ENCODE assay signal across 25 cellular contexts in genomic region chr14:64920465-64920864, GRCh38. TPM values are rescaled to one million over a fixed set of nuclear protein-coding genes. Genes with fewer than 3 reads are reported as not detected.
"Had no signal": no experiment of that assay in that cellular context is flagged by ENCODE, and none has a peak within 500 bp of the region (broad histone marks: within the 10 kb centered on the region; RNA-seq: fewer than 3 reads in every experiment).

No MANE protein-coding gene starts in this region.

- H3K9me3 ChIP-seq: body of pancreas, heart left ventricle, lower lobe of right lung, neutrophil, SJCRH30, transverse colon, vagina had no signal

- H3K4me3 Mint-ChIP-seq: activated B cell treated with CpG ODN at 0.5 μM for 24 hours; activated CD4-positive, alpha-beta T cell treated with anti-CD3 and anti-CD28 coated beads, Interleukin-2, amount 10 ng/mL, durations not matched to agents 7 days and 5 days; effector memory CD8-positive, alpha-beta T cell; immature natural killer cell; stimulated activated naive B cell treated with anti-CD40 and anti-IgM and Interleukin-4, amounts not matched to agents 10 μg/mL and 1 μg/mL and 100 μg/mL, for 72 hours had no signal

- H3K27ac Mint-ChIP-seq: activated B cell treated with CpG ODN at 0.5 μM for 24 hours; activated CD4-positive, alpha-beta T cell treated with anti-CD3 and anti-CD28 coated beads, Interleukin-2, amount 10 ng/mL, durations not matched to agents 7 days and 5 days; effector memory CD8-positive, alpha-beta T cell; stimulated activated naive B cell treated with anti-CD40 and anti-IgM and Interleukin-4, amounts not matched to agents 10 μg/mL and 1 μg/mL and 100 μg/mL, for 72 hours had no signal

- H3K36me3 ChIP-seq: SJCRH30 had no signal

- H3K27me3 ChIP-seq: body of pancreas, heart left ventricle, neutrophil, SJCRH30, transverse colon, vagina had no signal

- FAIRE-seq: TTC549 had no signal

- H3K4me3 ChIP-seq: body of pancreas, heart left ventricle, lower lobe of right lung, SJCRH30, transverse colon, vagina had no signal

- H3K27me3 Mint-ChIP-seq: activated B cell treated with CpG ODN at 0.5 μM for 24 hours; activated CD4-positive, alpha-beta T cell treated with anti-CD3 and anti-CD28 coated beads, Interleukin-2, amount 10 ng/mL, durations not matched to agents 7 days and 5 days; effector memory CD8-positive, alpha-beta T cell; stimulated activated naive B cell treated with anti-CD40 and anti-IgM and Interleukin-4, amounts not matched to agents 10 μg/mL and 1 μg/mL and 100 μg/mL, for 72 hours had no signal

- DNase-seq: activated B cell treated with CpG ODN at 0.5 μM for 24 hours; activated CD4-positive, alpha-beta T cell treated with anti-CD3 and anti-CD28 coated beads, Interleukin-2, amount 10 ng/mL, durations not matched to agents 7 days and 5 days; activated gamma-delta T cell; body of pancreas; caudate nucleus; dermis blood vessel endothelial cell; effector memory CD8-positive, alpha-beta T cell; foreskin melanocyte; heart left ventricle; immature natural killer cell; left cardiac atrium; lower lobe of right lung; retina; SJCRH30; stimulated activated naive B cell treated with anti-CD40 and anti-IgM and Interleukin-4, amounts not matched to agents 10 μg/mL and 1 μg/mL and 100 μg/mL, for 72 hours; T-helper 2 cell; transverse colon had no signal

- H3K27ac ChIP-seq: body of pancreas, lower lobe of right lung, neutrophil, parathyroid adenoma, SJCRH30, transverse colon, vagina had no signal

- ATAC-seq: body of pancreas; effector memory CD8-positive, alpha-beta T cell; lower lobe of right lung; stimulated activated naive B cell treated with anti-CD40 and anti-IgM and Interleukin-4, amounts not matched to agents 10 μg/mL and 1 μg/mL and 100 μg/mL, for 72 hours had no signal

- H3K4me1 ChIP-seq: parathyroid adenoma, SJCRH30 had no signal

- H3K9me3 Mint-ChIP-seq: activated B cell treated with CpG ODN at 0.5 μM for 24 hours; activated CD4-positive, alpha-beta T cell treated with anti-CD3 and anti-CD28 coated beads, Interleukin-2, amount 10 ng/mL, durations not matched to agents 7 days and 5 days; effector memory CD8-positive, alpha-beta T cell; immature natural killer cell; stimulated activated naive B cell treated with anti-CD40 and anti-IgM and Interleukin-4, amounts not matched to agents 10 μg/mL and 1 μg/mL and 100 μg/mL, for 72 hours had no signal

RNA-seq across cellular contexts. Expression of gene GPX2, which starts 22.1 kb away (rescaled TPM):
- total RNA-seq: activated B cell treated with CpG ODN at 0.5 μM for 24 hours; activated CD4-positive, alpha-beta T cell treated with anti-CD3 and anti-CD28 coated beads, Interleukin-2, amount 10 ng/mL, durations not matched to agents 7 days and 5 days; activated CD8-positive, alpha-beta memory T cell treated with anti-CD3 and anti-CD28 coated beads for 36 hours; dermis blood vessel endothelial cell; fibroblast of lung; heart left ventricle; left cardiac atrium; lower lobe of right lung; myocyte; SJCRH30; subcutaneous adipose tissue had no signal
- polyA plus RNA-seq: fibroblast of lung, immature natural killer cell had no signal

RNA-seq across cellular contexts. Expression of gene SPTB, which starts 40.8 kb away (rescaled TPM):
- total RNA-seq: activated CD4-positive, alpha-beta T cell treated with anti-CD3 and anti-CD28 coated beads, Interleukin-2, amount 10 ng/mL, durations not matched to agents 7 days and 5 days; fibroblast of lung had no signal
- polyA plus RNA-seq: fibroblast of lung had no signal
